Comparison of ENCODE assay signal across 8 cellular contexts in the genomic region with DNA sequence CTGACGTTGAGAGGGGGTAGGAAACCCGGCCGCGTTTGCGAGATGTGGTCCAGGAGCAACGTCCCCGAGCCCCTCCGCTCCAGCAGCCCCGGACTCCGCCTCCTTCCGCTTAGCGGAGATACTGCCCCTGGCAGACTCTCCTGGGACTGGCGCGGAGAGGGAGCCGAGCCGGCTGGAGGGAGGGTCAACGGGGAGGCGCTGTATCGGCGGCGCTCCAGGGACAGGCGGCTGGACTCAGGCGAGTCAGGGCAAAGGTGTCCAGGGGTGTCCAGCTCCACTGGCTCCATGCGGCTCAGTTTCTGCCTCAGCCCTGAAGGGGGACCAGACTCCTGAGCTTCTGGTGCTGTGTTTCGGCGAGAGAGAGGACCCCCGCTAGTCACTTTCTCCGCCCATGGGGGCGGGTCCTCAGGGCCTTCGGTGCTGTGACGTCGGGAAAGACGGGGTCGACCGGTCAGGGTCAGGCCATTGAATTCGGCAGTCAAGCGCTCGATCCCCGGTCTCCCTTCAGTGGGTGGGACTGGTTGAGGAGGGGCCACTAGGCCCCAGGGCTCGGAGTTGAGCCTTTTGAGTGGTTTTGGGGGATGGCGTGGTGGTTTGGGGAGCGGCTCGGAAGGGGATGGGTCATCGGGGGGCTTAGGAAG. TPM values are rescaled to one million over a fixed set of nuclear protein-coding genes. Genes with fewer than 3 reads are reported as not detected.
A peak's percentile ranks its signal among the peaks of the same experiment; 100 is the strongest.
DNase-seq lines count a peak whose midpoint lies in the region; ATAC-seq and TF ChIP-seq lines count a peak whose summit lies in the region.

No MANE protein-coding gene starts in this region.

- DNase-seq in AG08396 (ENCODE audit: low spot score) (peak; percentile 80), GM23248 (peak; percentile 82), glomerular visceral epithelial cell (ENCODE audit: extremely low spot score) (peak; percentile 52), neural progenitor cell (ENCODE audit: low spot score) (peak; percentile 90), HK-2 (ENCODE audit: unreplicated experiment) (no peak)
- DNase-seq in activated naive CD4-positive, alpha-beta T cell treated with anti-CD3 and anti-CD28 coated beads, Interleukin-2, amount 50 U/mL, for 16 hours: peak; percentile 45

- H3K9me3 Mint-ChIP-seq in neural progenitor cell: no peaks in the 10 kb centered on the region

- H3K9me3 ChIP-seq in GM23248 (ENCODE audit: low read depth): no peaks in the 10 kb centered on the region
- no peaks in the 10 kb centered on the region for H3K9me3 ChIP-seq in OCI-LY1 (ENCODE audit: low read length)
- H3K9me3 ChIP-seq in neural progenitor cell (ENCODE audit: low read depth): no peaks in the 10 kb centered on the region

- peak overlapping the region; percentile 89 for H3K4me2 ChIP-seq in GM23248 (ENCODE audit: unreplicated experiment)
- H3K4me2 ChIP-seq in OCI-LY1 (ENCODE audit: low read length): peak overlapping the region; percentile 75
- peak overlapping the region; percentile 87 for H3K4me2 ChIP-seq in neural progenitor cell

- H3K4me1 Mint-ChIP-seq in neural progenitor cell: peaks cover 67% of the 10 kb centered on the region

- H3K27me3 Mint-ChIP-seq in neural progenitor cell (ENCODE audit: insufficient read depth, low read depth): peaks cover 22% of the 10 kb centered on the region

- H3K27ac ChIP-seq in GM23248 (0 out of 2 replicates have a peak overlapping the region, but pooled peaks have one; percentile 2), OCI-LY1 (ENCODE audit: low read depth, low read length, poor library complexity, severe bottlenecking) (peak overlapping the region; percentile 67), neural progenitor cell (no peak overlapping the region)

- H3K36me3 ChIP-seq in GM23248 (ENCODE audit: low read depth) (no peaks in the 10 kb centered on the region), OCI-LY1 (ENCODE audit: insufficient read depth, low read length) (no peaks in the 10 kb centered on the region), neural progenitor cell (no peaks in the 10 kb centered on the region)

- peak overlapping the region; percentile 96 for H3K4me3 Mint-ChIP-seq in neural progenitor cell

- H3K4me3 ChIP-seq in GM23248 (peak overlapping the region; percentile 92), OCI-LY1 (ENCODE audit: low read depth, low read length, poor library complexity, severe bottlenecking) (peak overlapping the region; percentile 71), neural progenitor cell (peak overlapping the region; percentile 79)

- no peaks in the 10 kb centered on the region for H4K20me1 ChIP-seq in GM23248 (ENCODE audit: insufficient read depth)
- no peaks in the 10 kb centered on the region for H4K20me1 ChIP-seq in OCI-LY1 (ENCODE audit: insufficient read depth, low read length)
- H4K20me1 ChIP-seq in neural progenitor cell (ENCODE audit: low read depth): no peaks in the 10 kb centered on the region

- no peak for ATAC-seq in HG02642 (IDR thresholded peaks at IDR 0.05; ENCODE audit: poor library complexity, unreplicated experiment)

- H3F3A ChIP-seq in GM23248 (ENCODE audit: insufficient read depth): peaks cover 51% of the 10 kb centered on the region
- 0 out of 2 replicates have a peak, but pooled peaks cover 6% of the 10 kb centered on the region for H3F3A ChIP-seq in OCI-LY1 (ENCODE audit: insufficient read depth, low read length)
- H3F3A ChIP-seq in neural progenitor cell (ENCODE audit: low read depth): peaks cover 26% of the 10 kb centered on the region

- WGBS in GM23248 (ENCODE audit: low coverage in 1 of 2, low lambda C conversion rate in 2 of 2, missing lambda C conversion rate in 2 of 2), 2 experiments: 2 to 3% methylated on average over 32 to 43 of the region's 44 CpGs

- H2AFZ ChIP-seq in GM23248 (peak overlapping the region; percentile 86), OCI-LY1 (ENCODE audit: low read length) (no peak overlapping the region), neural progenitor cell (replicated peaks) (peak overlapping the region; percentile 79)

- TF ChIP-seq CTCF in OCI-LY1 (IDR thresholded peaks at IDR 0.05; ENCODE audit: low read length) (no peak), neural progenitor cell (IDR thresholded peaks at IDR 0.05) (peak; percentile 33)

- peak overlapping the region; percentile 90 for H3K27ac Mint-ChIP-seq in neural progenitor cell

- peaks cover 24% of the 10 kb centered on the region for H3K79me2 ChIP-seq in GM23248 (ENCODE audit: insufficient read depth)
- no peaks in the 10 kb centered on the region for H3K79me2 ChIP-seq in OCI-LY1 (ENCODE audit: insufficient read depth, low read length)
- no peaks in the 10 kb centered on the region for H3K79me2 ChIP-seq in neural progenitor cell (ENCODE audit: low read depth)

- H3K36me3 Mint-ChIP-seq in neural progenitor cell: no peaks in the 10 kb centered on the region

- H3K4me1 ChIP-seq in GM23248 (ENCODE audit: insufficient read depth): peaks cover 27% of the 10 kb centered on the region
- peaks cover 78% of the 10 kb centered on the region for H3K4me1 ChIP-seq in OCI-LY1 (ENCODE audit: insufficient read depth, low read length, severe bottlenecking)
- H3K4me1 ChIP-seq in neural progenitor cell: peaks cover 36% of the 10 kb centered on the region

- H3K9ac ChIP-seq in GM23248 (peak overlapping the region; percentile 66), OCI-LY1 (ENCODE audit: low read length) (peak overlapping the region; percentile 74), neural progenitor cell (no peak overlapping the region)

- H3K9me2 ChIP-seq in GM23248 (ENCODE audit: insufficient read depth) (no peaks in the 10 kb centered on the region), OCI-LY1 (ENCODE audit: low read depth, low read length) (no peaks in the 10 kb centered on the region)

- in situ Hi-C loops in GM23248 (cut with MboI): no loop called here

- H3K27me3 ChIP-seq in GM23248 (replicated peaks; ENCODE audit: insufficient read depth): no peaks in the 10 kb centered on the region
- no peaks in the 10 kb centered on the region for H3K27me3 ChIP-seq in OCI-LY1 (ENCODE audit: insufficient read depth, low read length)
- peaks cover 88% of the 10 kb centered on the region for H3K27me3 ChIP-seq in neural progenitor cell

RNA-seq across cellular contexts. Expression of a gene that starts 2.8 kb away (rescaled TPM):
- total RNA-seq in GM23248 (2014; rRNA removed; shearing (Covaris generic)): 26.1 and 36.5 TPM in 2 replicates
- 18.3 TPM in 2 replicates for polyA plus RNA-seq in GM23248 (2016; fragmentation: Nextera tagmentation; extraction: Ambion mirVana)
- total RNA-seq in neural progenitor cell (ENCODE audit: low replicate concordance): 12.5 and 13.6 TPM in 2 replicates

RNA-seq across cellular contexts. Expression of a gene that starts 3.8 kb away (rescaled TPM):
- total RNA-seq in GM23248 (2014; rRNA removed; shearing (Covaris generic)): 0.25 and 1.3 TPM in 2 replicates
- 1.9 and 2.3 TPM in 2 replicates for polyA plus RNA-seq in GM23248 (2016; fragmentation: Nextera tagmentation; extraction: Ambion mirVana)
- 0.06 and 0.28 TPM in 2 replicates for total RNA-seq in neural progenitor cell (ENCODE audit: low replicate concordance)

RNA-seq across cellular contexts. Expression of a gene that starts 3.9 kb away (rescaled TPM):
- total RNA-seq in GM23248 (2014; rRNA removed; shearing (Covaris generic)): 17.4 and 24.2 TPM in 2 replicates
- 34.7 and 37.9 TPM in 2 replicates for polyA plus RNA-seq in GM23248 (2016; fragmentation: Nextera tagmentation; extraction: Ambion mirVana)
- total RNA-seq in neural progenitor cell (ENCODE audit: low replicate concordance): 11.1 and 12.0 TPM in 2 replicates

RNA-seq across cellular contexts. Expression of a gene that starts 33.3 kb away (rescaled TPM):
- total RNA-seq in GM23248 (2014; rRNA removed; shearing (Covaris generic)): 112 and 127 TPM in 2 replicates
- polyA plus RNA-seq in GM23248 (2016; fragmentation: Nextera tagmentation; extraction: Ambion mirVana): 204 and 210 TPM in 2 replicates
- 242 and 320 TPM in 2 replicates for total RNA-seq in neural progenitor cell (ENCODE audit: low replicate concordance)

RNA-seq across cellular contexts. Expression of a gene that starts 35.8 kb away (rescaled TPM):
- total RNA-seq in GM23248 (2014; rRNA removed; shearing (Covaris generic)): 221 and 263 TPM in 2 replicates
- 169 and 180 TPM in 2 replicates for polyA plus RNA-seq in GM23248 (2016; fragmentation: Nextera tagmentation; extraction: Ambion mirVana)
- 177 and 213 TPM in 2 replicates for total RNA-seq in neural progenitor cell (ENCODE audit: low replicate concordance)
